In the genomic region with DNA sequence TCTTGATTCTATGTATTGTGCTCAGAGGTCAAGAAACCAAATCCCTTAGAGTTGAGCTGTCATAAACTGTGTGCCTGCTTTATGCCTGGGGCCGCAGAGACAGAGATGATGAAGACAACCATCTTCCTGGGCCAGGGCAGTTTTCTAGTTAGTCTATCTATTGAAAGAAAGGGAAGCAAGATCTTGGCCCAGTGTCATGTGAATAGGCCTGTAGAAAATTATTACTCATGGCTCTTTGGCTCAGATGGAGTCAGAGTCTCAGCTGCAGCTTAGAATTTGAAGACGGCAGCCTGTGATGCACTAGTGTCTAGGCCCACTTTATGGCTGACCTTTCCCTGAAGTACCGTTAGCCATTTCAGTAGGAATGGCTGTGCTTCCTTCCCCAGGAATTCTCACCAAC, we compare ENCODE assay signal across 25 cellular contexts.
DNase-seq lines count a peak whose midpoint lies in the region; ATAC-seq and TF ChIP-seq lines count a peak whose summit lies in the region.
"Had no signal": no experiment of that assay in that cellular context is flagged by ENCODE, and none has a peak within 500 bp of the region (broad histone marks: within the 10 kb centered on the region; RNA-seq: fewer than 3 reads in every experiment).

No MANE protein-coding gene starts in this region.

- no CpG with 5 or more reads among the region's 3 CpGs for WGBS in trophoblast cell (ENCODE audit: extremely low coverage, insufficient coverage, insufficient read length)
- WGBS in right lobe of liver (ENCODE audit: insufficient coverage, low coverage, low lambda C conversion rate, missing lambda C conversion rate), result 50% methylated on average over 1 of the region's 3 CpGs
- WGBS in neuronal stem cell (ENCODE audit: extremely low coverage in 2 of 2, insufficient read length in 2 of 2, insufficient replicate concordance in 1 of 2), 2 donors, result no CpG with 5 or more reads among the region's 3 CpGs
- WGBS in esophagus muscularis mucosa, result 89% methylated on average over 2 of the region's 3 CpGs

- H2AFZ ChIP-seq in trophoblast cell (ENCODE audit: insufficient read depth, low read length, poor library complexity), result no peak overlapping the region
- no peak overlapping the region for H2AFZ ChIP-seq in neuronal stem cell (ENCODE audit: low read length)

- H3K4me2 ChIP-seq in trophoblast cell (ENCODE audit: low read length) (no peak overlapping the region), neuronal stem cell (ENCODE audit: insufficient read depth, low read length, poor library complexity, severe bottlenecking) (no peak overlapping the region)

- H4K8ac ChIP-seq in trophoblast cell (ENCODE audit: low read depth, low read length) (peak overlapping the region; percentile 75), neuronal stem cell (ENCODE audit: low read depth, low read length) (no peak overlapping the region)

- peaks cover 14% of the 10 kb centered on the region for H3K79me2 ChIP-seq in trophoblast cell (ENCODE audit: control insufficient read depth, insufficient read depth, low read length, poor library complexity)

- intact Hi-C loops in right lobe of liver (cut with DNase I) (no loop called here), esophagus muscularis mucosa (cut with DNase I) (no loop called here)

- TF ChIP-seq EP300 in esophagus muscularis mucosa (IDR thresholded peaks at IDR 0.05), result no peak

- H3K14ac ChIP-seq in trophoblast cell (ENCODE audit: low read length) (peak overlapping the region; percentile 89), neuronal stem cell (ENCODE audit: low read length) (no peak overlapping the region)

- TF ChIP-seq POLR2A in right lobe of liver (IDR thresholded peaks at IDR 0.05), result no peak
- TF ChIP-seq POLR2A in esophagus muscularis mucosa (IDR thresholded peaks at IDR 0.05; ENCODE audit: low read depth), result no peak

- H3K36me3 ChIP-seq in RWPE2 (ENCODE audit: low read depth), result peaks cover 72% of the 10 kb centered on the region
- H3K36me3 ChIP-seq in trophoblast cell (ENCODE audit: control insufficient read depth in 1 of 2, insufficient read depth in 2 of 2, low read length in 2 of 2), result peaks cover 30 to 44% of the 10 kb centered on the region in 2 experiments
- H3K36me3 ChIP-seq in right lobe of liver, result peaks cover 0 to 38% (median 22%) of the 10 kb centered on the region in 4 donors
- peaks cover 3 to 74% of the 10 kb centered on the region in 2 donors for H3K36me3 ChIP-seq in neuronal stem cell (replicated peaks in 1 of 2; ENCODE audit: control insufficient read depth in 2 of 2, insufficient read depth in 2 of 2, low read length in 2 of 2)
- peaks cover 28 to 80% (median 57%) of the 10 kb centered on the region in 4 donors for H3K36me3 ChIP-seq in esophagus muscularis mucosa

- H2AK5ac ChIP-seq in trophoblast cell (ENCODE audit: low read length) (peak overlapping the region; percentile 92), neuronal stem cell (ENCODE audit: low read depth, low read length) (no peak overlapping the region)

- H3K79me1 ChIP-seq in trophoblast cell (ENCODE audit: low read length) (peaks cover 42% of the 10 kb centered on the region), neuronal stem cell (ENCODE audit: low read depth, low read length) (no peaks in the 10 kb centered on the region)

- H3K18ac ChIP-seq in trophoblast cell (ENCODE audit: low read length), result peak overlapping the region; percentile 91
- H3K18ac ChIP-seq in neuronal stem cell (ENCODE audit: low read length), result no peak overlapping the region

- no peak overlapping the region for H3K4me3 ChIP-seq in RWPE2 (ENCODE audit: severe bottlenecking)
- no peak overlapping the region for H3K4me3 ChIP-seq in trophoblast cell (ENCODE audit: low read depth, low read length)
- H3K4me3 ChIP-seq in right lobe of liver, result no peak overlapping the region
- H3K4me3 ChIP-seq in neuronal stem cell (ENCODE audit: low read length in 2 of 2), result no peak overlapping the region
- H3K4me3 ChIP-seq in esophagus muscularis mucosa, result no peak overlapping the region

- H4K12ac ChIP-seq in trophoblast cell (ENCODE audit: low read depth, low read length), result peak overlapping the region; percentile 70

- peak overlapping the region; percentile 77 for H2BK12ac ChIP-seq in trophoblast cell (ENCODE audit: low read length)
- no peak overlapping the region for H2BK12ac ChIP-seq in neuronal stem cell (ENCODE audit: low read length)

- H4K91ac ChIP-seq in trophoblast cell (ENCODE audit: low read depth, low read length) (peak overlapping the region; percentile 82), neuronal stem cell (ENCODE audit: low read depth, low read length, poor library complexity) (no peak overlapping the region)

- H2BK5ac ChIP-seq in trophoblast cell (ENCODE audit: low read depth, low read length, poor library complexity), result peak overlapping the region; percentile 73
- no peak overlapping the region for H2BK5ac ChIP-seq in neuronal stem cell (ENCODE audit: low read length)

- H3K23ac ChIP-seq in trophoblast cell (ENCODE audit: low read length), result no peak overlapping the region
- H3K23ac ChIP-seq in neuronal stem cell (ENCODE audit: low read depth, low read length, poor library complexity), result no peak overlapping the region

- H3K27ac ChIP-seq in RWPE2 (ENCODE audit: poor library complexity, severe bottlenecking) (peak overlapping the region; percentile 94), trophoblast cell (ENCODE audit: low read depth, low read length) (peak overlapping the region; percentile 77), right lobe of liver (no peak overlapping the region), neuronal stem cell (replicated peaks; ENCODE audit: low read length) (no peak overlapping the region), esophagus muscularis mucosa (replicated peaks in 1 of 4) (peak overlapping the region in 1 of 4 donors; percentile 52)

- H3K27me3 ChIP-seq in RWPE2 (ENCODE audit: insufficient read depth, poor library complexity, severe bottlenecking) (no peaks in the 10 kb centered on the region), trophoblast cell (ENCODE audit: insufficient read depth, low read length) (no peaks in the 10 kb centered on the region), right lobe of liver (no peaks in the 10 kb centered on the region), neuronal stem cell (ENCODE audit: control insufficient read depth in 3 of 3, insufficient read depth in 3 of 3, low read depth in 1 of 3, low read length in 3 of 3) (no peaks in the 10 kb centered on the region), esophagus muscularis mucosa (no peaks in the 10 kb centered on the region)
- H3K27me3 ChIP-seq: neutrophil had no signal

- TF ChIP-seq CTCF in RWPE2 (IDR thresholded peaks at IDR 0.05; ENCODE audit: poor library complexity, severe bottlenecking), result no peak
- TF ChIP-seq CTCF in right lobe of liver (IDR thresholded peaks at IDR 0.05), result no peak
- TF ChIP-seq CTCF in esophagus muscularis mucosa (IDR thresholded peaks at IDR 0.05), result no peak

- ATAC-seq in RWPE2 (ENCODE audit: low read depth) (no peak), esophagus mucosa (peak; percentile 19), right lobe of liver (no peak)
- ATAC-seq: effector memory CD8-positive, alpha-beta T cell; left colon; stimulated activated naive CD8-positive, alpha-beta T cell treated with anti-CD3 and anti-CD28 coated beads, Interleukin-15, amount 100 ng/mL, for 72 hours; T-helper 17 cell had no signal

- no peak overlapping the region for H2BK15ac ChIP-seq in neuronal stem cell (ENCODE audit: low read length)

- H3K4me1 ChIP-seq in RWPE2 (ENCODE audit: insufficient read depth, poor library complexity, severe bottlenecking), result peaks cover 36% of the 10 kb centered on the region
- peaks cover 32 to 50% of the 10 kb centered on the region in 2 experiments for H3K4me1 ChIP-seq in trophoblast cell (ENCODE audit: control insufficient read depth in 1 of 2, insufficient read depth in 2 of 2, low read length in 2 of 2)
- H3K4me1 ChIP-seq in right lobe of liver, result peaks cover 0 to 14% (median 0%) of the 10 kb centered on the region in 4 donors
- H3K4me1 ChIP-seq in neuronal stem cell (ENCODE audit: control insufficient read depth in 2 of 2, insufficient read depth in 1 of 2, low read depth in 1 of 2, low read length in 2 of 2), result peaks cover 10 to 19% of the 10 kb centered on the region in 2 donors
- peaks cover 17 to 54% (median 45%) of the 10 kb centered on the region in 4 donors for H3K4me1 ChIP-seq in esophagus muscularis mucosa

- DNase-seq in EL (peak; percentile 76), RWPE2 (ENCODE audit: low spot score) (no peak), trophoblast cell (peak in 1 of 2 donors; percentile 34), right lobe of liver (no peak), neuronal stem cell (ENCODE audit: low spot score) (no peak), esophagus muscularis mucosa (ENCODE audit: extremely low spot score) (no peak), cerebellar cortex (ENCODE audit: low spot score) (no peak)
- DNase-seq: activated B cell treated with CpG ODN at 0.5 μM for 24 hours; activated CD8-positive, alpha-beta memory T cell treated with anti-CD3 and anti-CD28 coated beads for 24 hours; activated naive CD8-positive, alpha-beta T cell treated with anti-CD3 and anti-CD28 coated beads for 36 hours; central memory CD4-positive, alpha-beta T cell; DND-41; effector memory CD8-positive, alpha-beta T cell; foreskin melanocyte; HCEC 1CT; left colon; NCI-H1092; NCI-H2029 treated with DMSO at 0.1 percent for 48 hours; NCI-H510A; SHP77; stimulated activated CD4-positive, alpha-beta T cell treated with anti-CD3 and anti-CD28 coated beads, Interleukin-2, amount 100 ng/mL, for 24 hours; stimulated activated naive CD8-positive, alpha-beta T cell treated with anti-CD3 and anti-CD28 coated beads, Interleukin-15, amount 100 ng/mL, for 72 hours; T-helper 17 cell had no signal

- H3K9ac ChIP-seq in trophoblast cell (ENCODE audit: low read length) (no peak overlapping the region), neuronal stem cell (ENCODE audit: low read depth, low read length, poor library complexity) (no peak overlapping the region)

- H3K9me3 ChIP-seq in RWPE2 (ENCODE audit: severe bottlenecking), result no peaks in the 10 kb centered on the region
- no peaks in the 10 kb centered on the region for H3K9me3 ChIP-seq in trophoblast cell (ENCODE audit: insufficient read depth, low read depth, low read length)
- H3K9me3 ChIP-seq in right lobe of liver, result no peaks in the 10 kb centered on the region
- no peaks in the 10 kb centered on the region for H3K9me3 ChIP-seq in neuronal stem cell (replicated peaks in 1 of 2; ENCODE audit: control insufficient read depth in 2 of 2, insufficient read depth in 1 of 2, low read depth in 1 of 2, low read length in 2 of 2)
- H3K9me3 ChIP-seq in esophagus muscularis mucosa, result no peaks in the 10 kb centered on the region
- H3K9me3 ChIP-seq: neutrophil had no signal

- H2BK120ac ChIP-seq in trophoblast cell (ENCODE audit: insufficient read depth, low read length, poor library complexity) (peak overlapping the region; percentile 78), neuronal stem cell (ENCODE audit: low read depth, low read length) (no peak overlapping the region)

- H3K4ac ChIP-seq in trophoblast cell (ENCODE audit: low read depth, low read length), result peak overlapping the region; percentile 59
- no peak overlapping the region for H3K4ac ChIP-seq in neuronal stem cell (ENCODE audit: low read length)

Comparison
In these comparisons a context has a peak if more than half of its experiments do, and no peak if none do; other contexts are left out.
1. H3K27ac ChIP-seq: peak in RWPE2 (single experiment) and trophoblast cell (single experiment); none in right lobe of liver (0 of 3) and neuronal stem cell (single experiment).